22 cellular contexts compared by ENCODE assay signal in the genomic region with DNA sequence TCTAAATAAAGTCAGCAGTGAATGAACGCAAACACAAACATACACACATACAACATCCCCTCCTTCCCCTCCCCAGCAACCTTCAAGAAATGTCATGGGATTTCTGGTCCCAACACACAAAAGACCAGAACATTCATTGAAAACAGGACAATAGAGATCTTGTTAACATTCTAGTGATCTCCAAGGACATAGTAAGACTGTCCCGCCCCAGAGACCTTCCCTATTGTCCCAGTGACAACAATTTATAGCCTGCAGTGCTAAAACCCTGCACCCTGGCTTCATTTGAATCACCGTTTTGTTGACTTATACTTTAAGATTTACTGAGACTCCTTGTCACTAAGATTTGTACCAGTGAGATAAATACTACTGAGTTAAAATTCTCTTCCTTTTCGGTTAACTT.
DNase-seq lines count a peak whose midpoint lies in the region; ATAC-seq and TF ChIP-seq lines count a peak whose summit lies in the region.
"Had no signal": no experiment of that assay in that cellular context is flagged by ENCODE, and none has a peak within 500 bp of the region (broad histone marks: within the 10 kb centered on the region; RNA-seq: fewer than 3 reads in every experiment).

No MANE protein-coding gene starts in this region.

- H3K36me3 ChIP-seq in endodermal cell (ENCODE audit: control insufficient read depth, insufficient read depth, low read length): no peaks in the 10 kb centered on the region
- H3K36me3 ChIP-seq in mucosa of descending colon (ENCODE audit: low read depth): no peaks in the 10 kb centered on the region
- no peaks in the 10 kb centered on the region for H3K36me3 ChIP-seq in BE2C
- H3K36me3 ChIP-seq: BLaER1, MG63 had no signal

- TF ChIP-seq CTCF in endodermal cell (conservative IDR thresholded peaks at IDR 0.05) (no peak), mucosa of descending colon (IDR thresholded peaks at IDR 0.05) (no peak), BE2C (IDR thresholded peaks at IDR 0.05; ENCODE audit: low read depth, low read length) (no peak)

- no peaks in the 10 kb centered on the region for H3K27me3 ChIP-seq in endodermal cell (ENCODE audit: control insufficient read depth, insufficient read depth, low read length, poor library complexity, severe bottlenecking)
- H3K27me3 ChIP-seq in BE2C: no peaks in the 10 kb centered on the region
- H3K27me3 ChIP-seq: BLaER1, MG63 had no signal

- 27 to 31% methylated on average over 2 to 4 of the region's 4 CpGs for WGBS in endodermal cell (ENCODE audit: insufficient coverage in 1 of 2, insufficient read length in 1 of 2), 2 experiments

- intact Hi-C loops in mucosa of descending colon (cut with DNase I, micrococcal nuclease) (no loop called here), head of caudate nucleus (cut with DNase I) (no loop called here)

- peaks cover 31% of the 10 kb centered on the region for H3K4me1 Mint-ChIP-seq in endodermal cell

- no peaks in the 10 kb centered on the region for H3K36me3 Mint-ChIP-seq in endodermal cell (ENCODE audit: low read depth)
- H3K36me3 Mint-ChIP-seq: CD8-positive, alpha-beta T cell had no signal

- no peak overlapping the region for H3K4me3 ChIP-seq in endodermal cell (ENCODE audit: low read length)
- H3K4me3 ChIP-seq in mucosa of descending colon: no peak overlapping the region
- H3K4me3 ChIP-seq in BE2C (ENCODE audit: low read depth, low read length): no peak overlapping the region
- H3K4me3 ChIP-seq: BLaER1, MG63 had no signal

- H3K9ac ChIP-seq in endodermal cell (ENCODE audit: extremely low read depth, low read length, poor library complexity, severe bottlenecking): no peak overlapping the region
- H3K9ac ChIP-seq: BLaER1 had no signal

- peak overlapping the region; percentile 90 for H3K27ac Mint-ChIP-seq in endodermal cell
- H3K27ac Mint-ChIP-seq: CD8-positive, alpha-beta T cell; HFFc6 had no signal

- DNase-seq in NCI-H146 (lab: John Stamatoyannopoulos, UW) (peak; percentile 5), NCI-H146 treated with DMSO at 0.1 percent for 48 hours (lab: John Stamatoyannopoulos, UW; ENCODE audit: unreplicated experiment) (no peak), endodermal cell (peak; percentile 66), mucosa of descending colon (no peak), head of caudate nucleus (no peak), DMS 273 treated with DMSO at 0.1 percent for 48 hours (lab: John Stamatoyannopoulos, UW) (no peak), BE2C (no peak)
- DNase-seq in stimulated activated CD4-positive, alpha-beta T cell treated with anti-CD3 and anti-CD28 coated beads, Interleukin-4, amount 100 ng/mL, for 1 hour: no peak
- DNase-seq: CD8-positive, alpha-beta T cell; GF-D8; GOT3; HFFc6; MG63; NCI-H1092 treated with DMSO at 0.1 percent for 48 hours; NCI-H1694 treated with DMSO at 0.1 percent for 48 hours; NCI-H2107; NCI-H446; NCI-H748 treated with DMSO at 0.1 percent for 48 hours; RPMI8226; SIG-M5 had no signal

- H3K4me3 Mint-ChIP-seq in endodermal cell: no peak overlapping the region
- H3K4me3 Mint-ChIP-seq: CD8-positive, alpha-beta T cell; HFFc6 had no signal

- peak; percentile 76 for ATAC-seq in mucosa of descending colon
- ATAC-seq: CD8-positive, alpha-beta T cell had no signal

- H3K9me3 ChIP-seq in endodermal cell (ENCODE audit: control insufficient read depth, low read length) (no peaks in the 10 kb centered on the region), mucosa of descending colon (no peaks in the 10 kb centered on the region), BE2C (no peaks in the 10 kb centered on the region)
- H3K9me3 ChIP-seq: BLaER1, MG63 had no signal

- no peaks in the 10 kb centered on the region for H3K9me3 Mint-ChIP-seq in endodermal cell
- H3K9me3 Mint-ChIP-seq: CD8-positive, alpha-beta T cell; HFFc6 had no signal

- peak overlapping the region; percentile 66 for H3K27ac ChIP-seq in endodermal cell (ENCODE audit: low read depth, low read length)
- H3K27ac ChIP-seq: 22Rv1, BLaER1 had no signal

- H3K4me1 ChIP-seq in endodermal cell (ENCODE audit: control insufficient read depth, insufficient read depth, low read length) (peaks cover 11% of the 10 kb centered on the region), mucosa of descending colon (ENCODE audit: low read depth) (no peaks in the 10 kb centered on the region), BE2C (no peaks in the 10 kb centered on the region; the same call in 1 of the 2 replicates)

- H3K27me3 Mint-ChIP-seq in endodermal cell (ENCODE audit: insufficient read depth): no peaks in the 10 kb centered on the region

Comparison
In these comparisons a context has a peak if more than half of its experiments do, and no peak if none do; other contexts are left out.
1. DNase-seq: peak in NCI-H146 (single experiment) and endodermal cell (single experiment); none in NCI-H146 treated with DMSO at 0.1 percent for 48 hours (single experiment), mucosa of descending colon (0 of 3), stimulated activated CD4-positive, alpha-beta T cell treated with anti-CD3 and anti-CD28 coated beads, Interleukin-4, amount 100 ng/mL, for 1 hour (single experiment), head of caudate nucleus (0 of 42), DMS 273 treated with DMSO at 0.1 percent for 48 hours (single experiment) and BE2C (single experiment).